18 cellular contexts compared by ENCODE assay signal in the genomic region with DNA sequence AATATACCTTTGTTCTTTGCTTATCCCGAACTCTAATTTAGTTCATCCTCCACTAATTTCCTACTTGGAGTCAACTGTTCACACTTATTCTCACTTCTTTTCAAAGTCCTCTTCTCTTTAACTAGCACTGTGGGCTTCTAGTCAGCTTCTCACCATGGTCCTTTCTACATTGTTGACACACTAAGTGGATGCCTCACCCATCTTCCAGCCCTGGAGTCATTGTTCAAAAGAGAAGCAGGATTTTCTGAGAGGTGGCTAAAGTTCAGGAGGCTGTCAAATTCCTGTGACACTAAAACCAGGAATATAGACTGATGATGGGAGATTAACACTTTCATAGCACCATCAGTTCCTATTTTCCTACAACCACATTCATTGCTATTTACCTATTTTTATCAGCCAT.
"Had no signal": no experiment of that assay in that cellular context is flagged by ENCODE, and none has a peak within 500 bp of the region (broad histone marks: within the 10 kb centered on the region; RNA-seq: fewer than 3 reads in every experiment).

No MANE protein-coding gene starts in this region.

- DNase-seq: activated CD4-positive, alpha-beta memory T cell treated with anti-CD3 and anti-CD28 coated beads, Interleukin-2, amount 10 ng/mL, durations not matched to agents 7 days and 5 days; activated gamma-delta T cell treated with Interleukin-2 at 50 U/mL for 16 hours; activated naive CD8-positive, alpha-beta T cell treated with anti-CD3 and anti-CD28 coated beads, Interleukin-2, amount 10 ng/mL, durations not matched to agents 7 days and 5 days; amygdala; effector CD4-positive, alpha-beta T cell; foreskin melanocyte; lower lobe of right lung; midbrain; natural killer cell; retina; spleen; stimulated activated CD4-positive, alpha-beta T cell treated with anti-CD3 and anti-CD28 coated beads, Interleukin-4, amount 100 ng/mL, for 24 hours; stimulated activated naive CD8-positive, alpha-beta T cell treated with anti-CD3 and anti-CD28 coated beads, Interleukin-15, Interleukin-2, amounts not matched to agents 100 U/mL and 50 U/mL, for 24 hours; T-helper 1 cell; tibial artery had no signal

- ATAC-seq: left lobe of liver; lower lobe of right lung; natural killer cell; stimulated activated naive CD8-positive, alpha-beta T cell treated with anti-CD3 and anti-CD28 coated beads, Interleukin-15, Interleukin-2, amounts not matched to agents 100 U/mL and 50 U/mL, for 24 hours had no signal

- H3K27ac ChIP-seq: lower lobe of right lung, spleen, tibial artery had no signal

- H3K36me3 Mint-ChIP-seq: natural killer cell had no signal

- H3K9me3 Mint-ChIP-seq: natural killer cell had no signal

- H3K27me3 ChIP-seq: tibial artery had no signal

- H3K4me3 ChIP-seq: lower lobe of right lung, spleen, tibial artery had no signal

- H3K9me3 ChIP-seq: lower lobe of right lung, spleen, tibial artery had no signal

- H3K27me3 Mint-ChIP-seq: progenitor cell of endocrine pancreas had no signal

- H3K36me3 ChIP-seq: lower lobe of right lung, spleen, tibial artery had no signal

- H3K27ac Mint-ChIP-seq: activated CD4-positive, alpha-beta memory T cell treated with anti-CD3 and anti-CD28 coated beads, Interleukin-2, amount 10 ng/mL, durations not matched to agents 7 days and 5 days; activated naive CD8-positive, alpha-beta T cell treated with anti-CD3 and anti-CD28 coated beads, Interleukin-2, amount 10 ng/mL, durations not matched to agents 7 days and 5 days; dendritic cell treated with granulocyte-macrophage colony-stimulating factor and Interleukin-4, amounts not matched to agents 40 ng/mL and 50 ng/mL, for 4 days; progenitor cell of endocrine pancreas had no signal

- H3K4me3 Mint-ChIP-seq: activated CD4-positive, alpha-beta memory T cell treated with anti-CD3 and anti-CD28 coated beads, Interleukin-2, amount 10 ng/mL, durations not matched to agents 7 days and 5 days; activated naive CD8-positive, alpha-beta T cell treated with anti-CD3 and anti-CD28 coated beads, Interleukin-2, amount 10 ng/mL, durations not matched to agents 7 days and 5 days; dendritic cell treated with granulocyte-macrophage colony-stimulating factor and Interleukin-4, amounts not matched to agents 40 ng/mL and 50 ng/mL, for 4 days; natural killer cell had no signal
